Comparison of ENCODE assay signal across 14 cellular contexts in the genomic region with DNA sequence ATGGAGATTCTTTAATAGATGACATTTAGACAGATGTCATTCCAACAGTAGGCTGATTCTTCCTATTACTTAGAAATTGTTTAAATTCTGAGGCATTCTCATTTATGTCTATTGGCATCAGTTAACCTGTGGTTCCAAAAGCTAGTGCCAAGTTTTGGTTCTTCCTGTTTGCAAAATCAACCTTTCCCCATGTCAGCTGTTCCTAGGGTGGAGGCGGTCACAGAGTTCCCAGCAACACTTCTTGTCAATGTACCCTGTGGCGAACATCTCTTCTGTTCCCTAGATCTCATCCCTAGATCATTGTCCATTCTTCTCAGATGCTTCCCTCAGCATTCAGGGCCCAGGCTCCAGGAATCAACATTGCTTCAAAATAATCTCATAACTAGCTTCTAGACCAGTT.
"Had no signal": no experiment of that assay in that cellular context is flagged by ENCODE, and none has a peak within 500 bp of the region (broad histone marks: within the 10 kb centered on the region; RNA-seq: fewer than 3 reads in every experiment).

No MANE protein-coding gene starts in this region.

- H3K4me1 Mint-ChIP-seq: activated B cell treated with CpG ODN at 0.5 μM for 24 hours; activated CD4-positive, alpha-beta T cell treated with anti-CD3 and anti-CD28 coated beads, Interleukin-2, amount 10 ng/mL, durations not matched to agents 7 days and 5 days; activated naive CD4-positive, alpha-beta T cell treated with anti-CD3 and anti-CD28 coated beads, Interleukin-2, amount 50 U/mL, for 24 hours; memory B cell; T-helper 17 cell had no signal

- DNase-seq: activated B cell treated with CpG ODN at 0.5 μM for 24 hours; activated CD4-positive, alpha-beta T cell treated with anti-CD3 and anti-CD28 coated beads, Interleukin-2, amount 10 ng/mL, durations not matched to agents 7 days and 5 days; activated T-cell treated with anti-CD3 and anti-CD28 coated beads, Interleukin-2, amount 50 U/mL, for 1 hour; brain microvascular endothelial cell; cerebellar nuclear complex; posterior cingulate gyrus; stimulated activated naive CD8-positive, alpha-beta T cell treated with anti-CD3 and anti-CD28 coated beads, Interleukin-15, Interleukin-2, amounts not matched to agents 100 U/mL and 50 U/mL, for 24 hours; T-helper 17 cell had no signal

- H3K4me3 ChIP-seq: right atrium auricular region had no signal

- H3K4me3 Mint-ChIP-seq: activated B cell treated with CpG ODN at 0.5 μM for 24 hours; activated CD4-positive, alpha-beta T cell treated with anti-CD3 and anti-CD28 coated beads, Interleukin-2, amount 10 ng/mL, durations not matched to agents 7 days and 5 days; activated naive CD4-positive, alpha-beta T cell treated with anti-CD3 and anti-CD28 coated beads, Interleukin-2, amount 50 U/mL, for 24 hours; dendritic cell treated with granulocyte-macrophage colony-stimulating factor and Interleukin-4, amounts not matched to agents 40 ng/mL and 50 ng/mL, for 4 days; memory B cell; T-helper 17 cell had no signal

- H3K9me3 Mint-ChIP-seq: activated B cell treated with CpG ODN at 0.5 μM for 24 hours; activated CD4-positive, alpha-beta T cell treated with anti-CD3 and anti-CD28 coated beads, Interleukin-2, amount 10 ng/mL, durations not matched to agents 7 days and 5 days; activated naive CD4-positive, alpha-beta T cell treated with anti-CD3 and anti-CD28 coated beads, Interleukin-2, amount 50 U/mL, for 24 hours; dendritic cell treated with granulocyte-macrophage colony-stimulating factor and Interleukin-4, amounts not matched to agents 40 ng/mL and 50 ng/mL, for 4 days; memory B cell had no signal

- H3K36me3 ChIP-seq: brain microvascular endothelial cell, neutrophil, right atrium auricular region had no signal

- H3K36me3 Mint-ChIP-seq: activated naive CD4-positive, alpha-beta T cell treated with anti-CD3 and anti-CD28 coated beads, Interleukin-2, amount 50 U/mL, for 24 hours; memory B cell had no signal

- H3K9me3 ChIP-seq: neutrophil, right atrium auricular region had no signal

- ATAC-seq: esophagus mucosa; stimulated activated naive CD8-positive, alpha-beta T cell treated with anti-CD3 and anti-CD28 coated beads, Interleukin-15, Interleukin-2, amounts not matched to agents 100 U/mL and 50 U/mL, for 24 hours; T-helper 17 cell had no signal

- H3K27ac ChIP-seq: brain microvascular endothelial cell, neutrophil, right atrium auricular region had no signal

- H3K27ac Mint-ChIP-seq: activated B cell treated with CpG ODN at 0.5 μM for 24 hours; activated CD4-positive, alpha-beta T cell treated with anti-CD3 and anti-CD28 coated beads, Interleukin-2, amount 10 ng/mL, durations not matched to agents 7 days and 5 days; activated naive CD4-positive, alpha-beta T cell treated with anti-CD3 and anti-CD28 coated beads, Interleukin-2, amount 50 U/mL, for 24 hours; dendritic cell treated with granulocyte-macrophage colony-stimulating factor and Interleukin-4, amounts not matched to agents 40 ng/mL and 50 ng/mL, for 4 days; memory B cell; T-helper 17 cell had no signal

- H3K27me3 ChIP-seq: brain microvascular endothelial cell, right atrium auricular region had no signal

- H3K4me1 ChIP-seq: right atrium auricular region had no signal
